21 cellular contexts compared by ENCODE assay signal in genomic region chr19:28884786-28885476, GRCh38.
DNase-seq lines count a peak whose midpoint lies in the region; ATAC-seq, FAIRE-seq and TF ChIP-seq lines count a peak whose summit lies in the region.
"Had no signal": no experiment of that assay in that cellular context is flagged by ENCODE, and none has a peak within 500 bp of the region (broad histone marks: within the 10 kb centered on the region; RNA-seq: fewer than 3 reads in every experiment).

No MANE protein-coding gene starts in this region.

- H2BK15ac ChIP-seq in H1 (ENCODE audit: low read length), result peak overlapping the region; percentile 76; the same call in 1 of the 2 replicates

- H3K4me2 ChIP-seq in H1 (ENCODE audit: insufficient read depth in 1 of 2, low read depth in 2 of 2, low read length in 2 of 2), result no peak overlapping the region; a peak in 1 of 4 replicates

- no peak overlapping the region for H3K4ac ChIP-seq in H1 (replicated peaks; ENCODE audit: insufficient read length, low read depth, low read length)

- H3K27me3 ChIP-seq in H1 (replicated peaks in 1 of 4; ENCODE audit: control insufficient read depth in 3 of 4, extremely low read depth in 1 of 4, insufficient read depth in 3 of 4, low read length in 3 of 4), result no peaks in the 10 kb centered on the region
- H3K27me3 ChIP-seq: SJSA1 had no signal

- no peak overlapping the region for H3K14ac ChIP-seq in H1 (ENCODE audit: insufficient read length)

- no peaks in the 10 kb centered on the region for H3K79me1 ChIP-seq in H1 (ENCODE audit: low read depth, low read length)

- TF ChIP-seq CTCF in H1 (IDR thresholded peaks at IDR 0.05; ENCODE audit: control extremely low read depth in 1 of 3, insufficient read depth in 1 of 3, low read depth in 1 of 3, low read length in 3 of 3), result no peak

- H3K23me2 ChIP-seq in H1 (ENCODE audit: low read depth, low read length), result no peaks in the 10 kb centered on the region

- ATAC-seq in left cardiac atrium, result peak; percentile 13 to 71
- ATAC-seq in HG03039 (IDR thresholded peaks at IDR 0.05; ENCODE audit: unreplicated experiment), result no peak
- ATAC-seq in left lobe of liver, result no peak
- ATAC-seq: Panc1 had no signal

- H4K91ac ChIP-seq in H1 (replicated peaks; ENCODE audit: insufficient read length, low read length), result peak overlapping the region; percentile 12

- no peak for TF ChIP-seq RAD21 in H1 (IDR thresholded peaks at IDR 0.05 in 1 of 2, conservative IDR thresholded peaks at IDR 0.05 in 1 of 2; ENCODE audit: low read depth in 2 of 2, low read length in 2 of 2)

- no peak overlapping the region for H2BK120ac ChIP-seq in H1 (replicated peaks; ENCODE audit: low read depth, low read length)

- WGBS in H1 (ENCODE audit: extremely low coverage in 1 of 2, insufficient coverage in 1 of 2, insufficient read length in 1 of 2, insufficient replicate concordance in 2 of 2, low coverage in 1 of 2, low lambda C conversion rate in 2 of 2, missing lambda C conversion rate in 1 of 2), 2 experiments, result 63% methylated on average over 12 of the region's 12 CpGs; no CpG with 5 or more reads in 1 of the 2 experiments

- CTCF ChIA-PET in H1 (lab: Charles Lee; ENCODE audit: partially characterized antibody), result no interaction called here

- intact Hi-C loops in left cardiac atrium (cut with DNase I), result loop anchor here in 1 of 2 donors (10.0 kb wide), 1 partner anchor 380 kb away; no protein-coding TSS in a partner anchor

- no peak overlapping the region for H4K8ac ChIP-seq in H1 (ENCODE audit: extremely low read depth, insufficient read depth, low read length)

- peak overlapping the region; percentile 63; the same call in 1 of the 2 replicates for H2BK5ac ChIP-seq in H1 (ENCODE audit: low read depth, low read length)

- no peak overlapping the region for H3K56ac ChIP-seq in H1 (replicated peaks; ENCODE audit: insufficient read length, low read depth, low read length)

- H3K9me3 ChIP-seq in H1 (ENCODE audit: insufficient read depth in 2 of 2, low read depth in 1 of 2, low read length in 1 of 2), result no peaks in the 10 kb centered on the region
- H3K9me3 ChIP-seq: Caco-2, SJSA1 had no signal

- peaks cover 7 to 24% (median 17%) of the 10 kb centered on the region in 4 experiments for H3K4me1 ChIP-seq in H1 (replicated peaks in 1 of 4; ENCODE audit: control insufficient read depth in 3 of 4, insufficient read depth in 4 of 4, low read length in 3 of 4)
- H3K4me1 ChIP-seq: Caco-2, SJSA1 had no signal

- H3K9ac ChIP-seq in H1 (replicated peaks in 1 of 4; ENCODE audit: extremely low read depth in 1 of 4, low read depth in 3 of 4, low read length in 3 of 4), result no peak overlapping the region

- no peak overlapping the region for H2AK5ac ChIP-seq in H1 (ENCODE audit: low read depth, low read length)

- POLR2A ChIA-PET in H1 (lab: Charles Lee; ENCODE audit: partially characterized antibody), result no interaction called here

- TF ChIP-seq EP300 in H1 (IDR thresholded peaks at IDR 0.05; ENCODE audit: borderline replicate concordance in 1 of 2, low read depth in 2 of 2, low read length in 2 of 2), result no peak

- H3K23ac ChIP-seq in H1 (ENCODE audit: insufficient read length), result no peak overlapping the region

- DNase-seq in NCI-H2029 (lab: John Stamatoyannopoulos, UW) (peak; percentile 40), H1 (ENCODE audit: low read depth in 1 of 2, low spot score in 2 of 2) (no peak), left cardiac atrium (no peak), urothelium cell line (ENCODE audit: low spot score) (no peak), NCI-H69 (lab: John Stamatoyannopoulos, UW) (no peak), left lobe of liver (ENCODE audit: low spot score) (no peak)
- DNase-seq: Caco-2; CD4-positive, alpha-beta T cell; DMS 273 treated with DMSO at 0.1 percent for 48 hours; DND-41; GOT3; Kasumi-1; NCI-H1417; NCI-H187; NCI-H510A treated with DMSO at 0.1 percent for 48 hours; NCI-H774; NK-92 treated with Interleukin-12 subunit alpha and Interleukin-12 subunit beta, amount 100 ng/mL, for 24 hours had no signal

- H3K27ac ChIP-seq in H1 (ENCODE audit: low read depth, low read length), result no peak overlapping the region
- H3K27ac ChIP-seq: SJSA1 had no signal

- no peak for TF ChIP-seq POLR2A in H1 (IDR thresholded peaks at IDR 0.05; ENCODE audit: control extremely low read depth in 1 of 2, low read depth in 2 of 2, low read length in 2 of 2)

- H3K4me3 ChIP-seq in H1 (ENCODE audit: extremely low read depth in 1 of 4, insufficient read depth in 2 of 4, low read depth in 3 of 4, low read length in 4 of 4), result no peak overlapping the region
- H3K4me3 ChIP-seq: SJSA1 had no signal

- H3K79me2 ChIP-seq in H1 (ENCODE audit: control insufficient read depth in 1 of 2, insufficient read depth in 2 of 2, low read length in 2 of 2), result no peaks in the 10 kb centered on the region

- no peak overlapping the region for H2BK20ac ChIP-seq in H1 (ENCODE audit: low read length)

- H2AFZ ChIP-seq in H1 (ENCODE audit: low read length), result no peak overlapping the region

- H2BK12ac ChIP-seq in H1 (ENCODE audit: low read depth, low read length), result peak overlapping the region; percentile 96; the same call in 1 of the 2 replicates

- no peak overlapping the region for H4K5ac ChIP-seq in H1 (ENCODE audit: insufficient read length, low read depth, low read length)

- H4K20me1 ChIP-seq in H1 (replicated peaks in 1 of 2; ENCODE audit: control insufficient read depth in 1 of 2, insufficient read depth in 2 of 2, low read length in 2 of 2), result no peaks in the 10 kb centered on the region

- peak overlapping the region; percentile 40; the same call in 1 of the 2 replicates for H3K18ac ChIP-seq in H1 (ENCODE audit: extremely low read depth, low read length)

- FAIRE-seq in H1 (lab: Jason Lieb, UNC), result no peak
- peak; percentile 65 for FAIRE-seq in urothelium cell line (lab: Jason Lieb, UNC)
- FAIRE-seq: GM12892 had no signal

- H3K36me3 ChIP-seq in H1 (ENCODE audit: control insufficient read depth in 2 of 4, insufficient read depth in 4 of 4, low read length in 3 of 4), result no peaks in the 10 kb centered on the region
- H3K36me3 ChIP-seq: SJSA1 had no signal

TF ChIP-seq in H1, 55 proteins besides CTCF, POLR2A, EP300 and RAD21:
- no peak for TF ChIP-seq SIN3A (conservative IDR thresholded peaks at IDR 0.05 in 1 of 2, IDR thresholded peaks at IDR 0.05 in 1 of 2; ENCODE audit: low read depth in 1 of 2, low read length in 2 of 2)
- no peak for TF ChIP-seq BRCA1 (IDR thresholded peaks at IDR 0.05; ENCODE audit: low read depth, low read length)
- TF ChIP-seq ATF3 (IDR thresholded peaks at IDR 0.05; ENCODE audit: insufficient read depth, low read depth, low read length), result no peak
- TF ChIP-seq CTBP2 (IDR thresholded peaks at IDR 0.05; ENCODE audit: borderline replicate concordance, insufficient read depth, insufficient read length, low read length), result no peak
- TF ChIP-seq E2F6 (IDR thresholded peaks at IDR 0.05), result no peak
- no peak for TF ChIP-seq ATF2 (IDR thresholded peaks at IDR 0.05; ENCODE audit: low read length)
- no peak for TF ChIP-seq NRF1 (IDR thresholded peaks at IDR 0.05; ENCODE audit: low read depth, low read length)
- TF ChIP-seq USF2 (IDR thresholded peaks at IDR 0.05; ENCODE audit: low read length), result no peak
- no peak for TF ChIP-seq HDAC6 (IDR thresholded peaks at IDR 0.05; ENCODE audit: low read depth, low read length)
- no peak for TF ChIP-seq TAF7 (optimal IDR thresholded peaks at IDR 0.05; ENCODE audit: borderline replicate concordance, low read depth, low read length)
- no peak for TF ChIP-seq TBP (IDR thresholded peaks at IDR 0.05; ENCODE audit: low read depth, low read length)
- TF ChIP-seq TEAD4 (IDR thresholded peaks at IDR 0.05; ENCODE audit: low read depth, low read length), result no peak
- no peak for TF ChIP-seq BCL11A (IDR thresholded peaks at IDR 0.05; ENCODE audit: low read depth in 2 of 2, low read length in 2 of 2)
- TF ChIP-seq CREB1 (IDR thresholded peaks at IDR 0.05), result no peak
- no peak for TF ChIP-seq TCF12 (IDR thresholded peaks at IDR 0.05; ENCODE audit: low read depth, low read length)
- TF ChIP-seq HDAC2 (IDR thresholded peaks at IDR 0.05; ENCODE audit: borderline replicate concordance in 1 of 2, low read depth in 2 of 2, low read length in 2 of 2), result no peak
- TF ChIP-seq NANOG (IDR thresholded peaks at IDR 0.05; ENCODE audit: insufficient read depth, low read depth, low read length, poor library complexity, severe bottlenecking), result no peak
- TF ChIP-seq SP2 (IDR thresholded peaks at IDR 0.05; ENCODE audit: low read length), result no peak

Comparison
In these comparisons a context has a peak if more than half of its experiments do, and no peak if none do; other contexts are left out.
1. ATAC-seq: peak in left cardiac atrium (2 of 2); none in HG03039 (single experiment) and left lobe of liver (single experiment).